ENCODE assay signal across 24 cellular contexts in the genomic region with DNA sequence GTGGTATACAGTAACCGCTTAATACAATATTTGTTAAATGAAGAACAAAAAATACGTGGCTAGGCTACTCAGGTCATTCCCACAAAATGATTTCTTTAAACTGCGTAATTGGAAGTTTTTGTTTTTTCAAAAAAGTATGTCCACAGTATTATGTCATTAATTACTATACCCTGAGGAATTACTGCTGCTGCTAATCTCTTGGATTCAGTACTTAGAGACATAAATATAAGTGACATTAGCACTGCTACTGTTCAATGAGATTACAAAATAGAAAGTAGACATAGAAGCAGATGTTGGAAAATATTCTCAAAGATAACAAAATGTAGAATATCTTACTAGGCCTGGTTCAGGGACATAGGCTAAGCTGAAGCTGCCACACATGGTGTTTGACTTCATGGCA. TPM values are rescaled to one million over a fixed set of nuclear protein-coding genes. Genes with fewer than 3 reads are reported as not detected.
"Had no signal": no experiment of that assay in that cellular context is flagged by ENCODE, and none has a peak within 500 bp of the region (broad histone marks: within the 10 kb centered on the region; RNA-seq: fewer than 3 reads in every experiment).

No MANE protein-coding gene starts in this region.

- H3K9me3 ChIP-seq: left ventricle myocardium inferior, lower lobe of right lung, prostate gland, right atrium auricular region, testis, tibial artery had no signal

- H3K27ac Mint-ChIP-seq: effector memory CD8-positive, alpha-beta T cell; immature natural killer cell; natural killer cell treated with Interleukin-12 subunit alpha and Interleukin-12 subunit beta and Interleukin-15 and Interleukin-18, amount 100 ng/mL, for 72 hours; stimulated activated memory B cell treated with anti-CD40 and anti-IgM and Interleukin-4, amounts not matched to agents 10 μg/mL and 1 μg/mL and 100 μg/mL, for 72 hours; type B pancreatic cell had no signal

- FAIRE-seq: endometrium, frontal cortex had no signal

- H3K4me1 ChIP-seq: left ventricle myocardium inferior, lower lobe of right lung, prostate gland, right atrium auricular region, testis, tibial artery had no signal

- H3K4me1 Mint-ChIP-seq: immature natural killer cell; stimulated activated memory B cell treated with anti-CD40 and anti-IgM and Interleukin-4, amounts not matched to agents 10 μg/mL and 1 μg/mL and 100 μg/mL, for 72 hours had no signal

- H3K27ac ChIP-seq: left ventricle myocardium inferior, lower lobe of right lung, prostate gland, right atrium auricular region, testis, tibial artery had no signal

- DNase-seq: cortex of kidney; effector memory CD8-positive, alpha-beta T cell; hypothalamus; immature natural killer cell; islet precursor cell; kidney glomerular epithelial cell; left colon; left ventricle myocardium inferior; lower lobe of right lung; stimulated activated CD4-positive, alpha-beta T cell treated with anti-CD3 and anti-CD28 coated beads, Interleukin-4, amount 100 ng/mL, for 4 hours; stimulated activated naive CD8-positive, alpha-beta T cell treated with anti-CD3 and anti-CD28 coated beads, Interleukin-15, Interleukin-2, amounts not matched to agents 100 U/mL and 50 U/mL, for 24 hours; substantia nigra; testis; tibial artery had no signal

- H3K4me3 Mint-ChIP-seq: effector memory CD8-positive, alpha-beta T cell; immature natural killer cell; natural killer cell treated with Interleukin-12 subunit alpha and Interleukin-12 subunit beta and Interleukin-15 and Interleukin-18, amount 100 ng/mL, for 72 hours; neural crest cell; stimulated activated memory B cell treated with anti-CD40 and anti-IgM and Interleukin-4, amounts not matched to agents 10 μg/mL and 1 μg/mL and 100 μg/mL, for 72 hours; type B pancreatic cell had no signal

- H3K27me3 ChIP-seq: right atrium auricular region, testis, tibial artery had no signal

- ATAC-seq: effector memory CD8-positive, alpha-beta T cell; left colon; lower lobe of right lung; natural killer cell treated with Interleukin-12 subunit alpha and Interleukin-12 subunit beta and Interleukin-15 and Interleukin-18, amount 100 ng/mL, for 72 hours; sciatic nerve; stimulated activated memory B cell treated with anti-CD40 and anti-IgM and Interleukin-4, amounts not matched to agents 10 μg/mL and 1 μg/mL and 100 μg/mL, for 72 hours; stimulated activated naive CD8-positive, alpha-beta T cell treated with anti-CD3 and anti-CD28 coated beads, Interleukin-15, Interleukin-2, amounts not matched to agents 100 U/mL and 50 U/mL, for 24 hours had no signal

- H3K36me3 Mint-ChIP-seq: natural killer cell treated with Interleukin-12 subunit alpha and Interleukin-12 subunit beta and Interleukin-15 and Interleukin-18, amount 100 ng/mL, for 72 hours; stimulated activated memory B cell treated with anti-CD40 and anti-IgM and Interleukin-4, amounts not matched to agents 10 μg/mL and 1 μg/mL and 100 μg/mL, for 72 hours had no signal

- H3K27me3 Mint-ChIP-seq: type B pancreatic cell had no signal

- H3K4me3 ChIP-seq: left ventricle myocardium inferior, lower lobe of right lung, prostate gland, right atrium auricular region, testis, tibial artery had no signal

- H3K36me3 ChIP-seq: left ventricle myocardium inferior, lower lobe of right lung, prostate gland, right atrium auricular region, tibial artery had no signal

- H3K9me3 Mint-ChIP-seq: effector memory CD8-positive, alpha-beta T cell; immature natural killer cell; natural killer cell treated with Interleukin-12 subunit alpha and Interleukin-12 subunit beta and Interleukin-15 and Interleukin-18, amount 100 ng/mL, for 72 hours; neural crest cell; stimulated activated memory B cell treated with anti-CD40 and anti-IgM and Interleukin-4, amounts not matched to agents 10 μg/mL and 1 μg/mL and 100 μg/mL, for 72 hours; type B pancreatic cell had no signal

RNA-seq across cellular contexts. Expression of a gene that starts 36.3 kb away (rescaled TPM):
- total RNA-seq: left ventricle myocardium inferior; lower lobe of right lung; mesenteric fat pad; natural killer cell treated with Interleukin-12 subunit alpha and Interleukin-12 subunit beta and Interleukin-15 and Interleukin-18, amount 100 ng/mL, for 72 hours; right atrium auricular region had no signal
